In the genomic region with DNA sequence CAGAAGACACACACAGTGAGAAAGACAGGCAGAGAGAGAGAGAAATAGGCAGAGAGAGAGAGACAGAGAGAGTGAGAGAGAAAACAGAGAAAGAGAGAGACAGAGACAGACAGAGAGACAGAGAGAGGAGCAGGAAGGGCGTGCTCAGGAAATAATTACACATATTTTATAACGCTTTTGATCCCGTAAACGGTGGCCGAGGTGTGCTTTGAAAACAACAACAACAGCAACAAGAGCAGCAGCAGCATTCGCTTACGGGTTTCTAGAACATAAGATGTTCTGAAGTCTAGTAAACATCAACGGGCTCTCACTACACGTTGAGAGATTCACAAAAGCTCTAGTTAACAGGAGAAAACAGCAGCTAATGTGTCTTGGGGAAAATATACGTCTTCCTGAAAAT, we compare ENCODE assay signal across 11 cellular contexts.
DNase-seq lines count a peak whose midpoint lies in the region; ATAC-seq, FAIRE-seq and TF ChIP-seq lines count a peak whose summit lies in the region.
"Had no signal": no experiment of that assay in that cellular context is flagged by ENCODE, and none has a peak within 500 bp of the region (broad histone marks: within the 10 kb centered on the region; RNA-seq: fewer than 3 reads in every experiment).

No MANE protein-coding gene starts in this region.

- H3K79me2 ChIP-seq in HepG2 (ENCODE audit: insufficient read depth, low read length) = no peaks in the 10 kb centered on the region

- H3K27ac ChIP-seq in HUES6 (ENCODE audit: low read depth, low read length) (peak overlapping the region; percentile 82), iPS-20b (ENCODE audit: low read length) (peak overlapping the region; percentile 53), HepG2 (ENCODE audit: extremely low read length, insufficient read depth, low read length) (no peak overlapping the region)
- H3K27ac ChIP-seq: brain microvascular endothelial cell had no signal

- TF ChIP-seq RAD21 in HepG2 (CRISPR knock-in tag; IDR thresholded peaks at IDR 0.05) = no peak

- H3K9me3 ChIP-seq in HUES6 (ENCODE audit: control insufficient read depth, insufficient read depth, low read depth, low read length) (no peaks in the 10 kb centered on the region), iPS-20b (ENCODE audit: insufficient read depth, low read depth, low read length) (no peaks in the 10 kb centered on the region), HepG2 (ENCODE audit: low read length) (no peaks in the 10 kb centered on the region)

- H3K36me3 ChIP-seq in HUES6 (ENCODE audit: control insufficient read depth, insufficient read depth, low read length) = no peaks in the 10 kb centered on the region
- no peaks in the 10 kb centered on the region for H3K36me3 ChIP-seq in iPS-20b (ENCODE audit: insufficient read depth, low read depth, low read length)
- H3K36me3 ChIP-seq in HepG2 (replicated peaks in 1 of 2; ENCODE audit: control insufficient read depth in 1 of 2, insufficient read depth in 2 of 2, low read length in 2 of 2) = no peaks in the 10 kb centered on the region
- H3K36me3 ChIP-seq: brain microvascular endothelial cell had no signal

- FAIRE-seq in HepG2 (lab: Jason Lieb, UNC) = no peak

- H3K9me3 Mint-ChIP-seq in WTC11 = no peaks in the 10 kb centered on the region
- no peaks in the 10 kb centered on the region for H3K9me3 Mint-ChIP-seq in stimulated activated memory B cell treated with anti-CD40 and anti-IgM and Interleukin-4, amounts not matched to agents 10 μg/mL and 1 μg/mL and 100 μg/mL, for 72 hours

- H3K36me3 Mint-ChIP-seq in WTC11 = no peaks in the 10 kb centered on the region
- H3K36me3 Mint-ChIP-seq in stimulated activated memory B cell treated with anti-CD40 and anti-IgM and Interleukin-4, amounts not matched to agents 10 μg/mL and 1 μg/mL and 100 μg/mL, for 72 hours = no peaks in the 10 kb centered on the region

- no peak overlapping the region for H3K27ac Mint-ChIP-seq in WTC11
- H3K27ac Mint-ChIP-seq in stimulated activated memory B cell treated with anti-CD40 and anti-IgM and Interleukin-4, amounts not matched to agents 10 μg/mL and 1 μg/mL and 100 μg/mL, for 72 hours = no peak overlapping the region
- H3K27ac Mint-ChIP-seq: progenitor cell of endocrine pancreas had no signal

- no peak overlapping the region for H3K4me3 Mint-ChIP-seq in WTC11
- H3K4me3 Mint-ChIP-seq in stimulated activated memory B cell treated with anti-CD40 and anti-IgM and Interleukin-4, amounts not matched to agents 10 μg/mL and 1 μg/mL and 100 μg/mL, for 72 hours = no peak overlapping the region

- H2AFZ ChIP-seq in HepG2 (ENCODE audit: low read length) = no peak overlapping the region

- H3K27me3 ChIP-seq in HUES6 (ENCODE audit: control insufficient read depth, insufficient read depth, low read length) (peaks cover 6% of the 10 kb centered on the region; the same call in 1 of the 2 replicates), iPS-20b (ENCODE audit: insufficient read depth, low read length) (0 out of 2 replicates have a peak, but pooled peaks cover 3% of the 10 kb centered on the region), HepG2 (ENCODE audit: control insufficient read depth in 1 of 2, insufficient read depth in 2 of 2, low read length in 2 of 2) (0 out of 5 replicates have a peak, but pooled peaks cover 0 to 7% of the 10 kb centered on the region in 2 experiments)
- H3K27me3 ChIP-seq: brain microvascular endothelial cell had no signal

- TF ChIP-seq CTCF in WTC11 (IDR thresholded peaks at IDR 0.05) (no peak), HepG2 (CRISPR knock-in tag; IDR thresholded peaks at IDR 0.05) (no peak)

- TF ChIP-seq POLR2A in HepG2 (IDR thresholded peaks at IDR 0.05; ENCODE audit: insufficient read depth in 1 of 2, low read depth in 2 of 2, low read length in 2 of 2) = no peak

- no peaks in the 10 kb centered on the region for H4K20me1 ChIP-seq in HepG2 (ENCODE audit: insufficient read depth, low read length)

- intact Hi-C loops in HepG2 (cut with micrococcal nuclease; ENCODE audit: unreplicated experiment) = loop anchor here (10.0 kb wide), 2 partner anchors 387 to 1577 kb away; no protein-coding TSS in a partner anchor

- H3K9ac ChIP-seq in HUES6 (ENCODE audit: low read length) = peak overlapping the region; percentile 79
- peak overlapping the region; percentile 68; the same call in 1 of the 2 replicates for H3K9ac ChIP-seq in iPS-20b (ENCODE audit: low read depth, low read length)
- no peak overlapping the region for H3K9ac ChIP-seq in HepG2 (ENCODE audit: insufficient read depth, low read depth, low read length)

- TF ChIP-seq EP300 in HepG2 (IDR thresholded peaks at IDR 0.05; ENCODE audit: low read depth in 2 of 2, low read length in 2 of 2) (no peak), HepG2 (CRISPR knock-in tag; IDR thresholded peaks at IDR 0.05; ENCODE audit: borderline replicate concordance) (no peak)

- CTCF ChIA-PET in WTC11 (lab: Charles Lee) = interaction anchor here (1.8 to 1.9 kb wide), 2 partner anchors 9 to 181 kb away, joined by 4 to 12 read pairs; no protein-coding TSS in a partner anchor
- CTCF ChIA-PET in HepG2 (lab: Yijun Ruan, JAX; ENCODE audit: low intra/inter-chr PET ratio, low total read pairs) = interaction anchor here (1.8 kb wide), 1 partner anchor 182 kb away, joined by 7 read pairs; no protein-coding TSS in a partner anchor

- H3K27me3 Mint-ChIP-seq in WTC11 (ENCODE audit: low read depth) = no peaks in the 10 kb centered on the region
- H3K27me3 Mint-ChIP-seq in stimulated activated memory B cell treated with anti-CD40 and anti-IgM and Interleukin-4, amounts not matched to agents 10 μg/mL and 1 μg/mL and 100 μg/mL, for 72 hours = no peaks in the 10 kb centered on the region
- H3K27me3 Mint-ChIP-seq: progenitor cell of endocrine pancreas had no signal

- H3K4me2 ChIP-seq in HepG2 (ENCODE audit: low read depth, low read length) = no peak overlapping the region

- no peak for DNase-seq in WTC11 (ENCODE audit: low spot score)
- no peak for DNase-seq in HK-2 (ENCODE audit: unreplicated experiment)
- no peak for DNase-seq in HepG2 (ENCODE audit: low spot score)
- no peak for DNase-seq in middle frontal gyrus (ENCODE audit: extremely low spot score, low spot score)
- DNase-seq: activated T-cell treated with anti-CD3 and anti-CD28 coated beads, Interleukin-2, amount 50 U/mL, for 1 hour; NCI-H226 had no signal

- ATAC-seq in WTC11 (peak; percentile 41; the same call in 1 of the 2 replicates), HepG2 (no peak)
- ATAC-seq in stimulated activated memory B cell treated with anti-CD40 and anti-IgM and Interleukin-4, amounts not matched to agents 10 μg/mL and 1 μg/mL and 100 μg/mL, for 72 hours = peak; percentile 31

- peaks cover 14% of the 10 kb centered on the region for H3K4me1 ChIP-seq in HUES6 (ENCODE audit: control insufficient read depth, insufficient read depth, low read length)
- peaks cover 16% of the 10 kb centered on the region; the same call in 1 of the 2 replicates for H3K4me1 ChIP-seq in iPS-20b (ENCODE audit: insufficient read depth, low read length)
- H3K4me1 ChIP-seq in HepG2 (ENCODE audit: insufficient read depth, low read length) = no peaks in the 10 kb centered on the region

- in situ Hi-C loops in HepG2 (cut with HindIII; ENCODE audit: extremely low pct_ligation_motif_present, low pct_unique_long_range_greater_than_20kb) = no loop called here

- 42% methylated on average over 10 of the region's 10 CpGs for WGBS in HepG2 (ENCODE audit: low lambda C conversion rate)

- no TSS peak for BruUV-seq in HepG2 (replicated peaks; lab: Mats Ljungman, UMichigan)

- POLR2A ChIA-PET in WTC11 (lab: Charles Lee) (interaction anchor here (1.0 kb wide), 1 partner anchor 873 kb away, joined by 3 read pairs; no protein-coding TSS in a partner anchor), HepG2 (lab: Yijun Ruan, JAX) (no interaction called here)

- peak overlapping the region; percentile 52 for H3K4me3 ChIP-seq in HUES6 (ENCODE audit: low read depth, low read length)
- H3K4me3 ChIP-seq in iPS-20b (ENCODE audit: low read length) = peak overlapping the region; percentile 37
- H3K4me3 ChIP-seq in HepG2 (replicated peaks in 1 of 3; ENCODE audit: insufficient read depth in 1 of 3, low read depth in 2 of 3, low read length in 3 of 3) = no peak overlapping the region

- no peaks in the 10 kb centered on the region for H3K4me1 Mint-ChIP-seq in WTC11
- no peaks in the 10 kb centered on the region for H3K4me1 Mint-ChIP-seq in stimulated activated memory B cell treated with anti-CD40 and anti-IgM and Interleukin-4, amounts not matched to agents 10 μg/mL and 1 μg/mL and 100 μg/mL, for 72 hours

TF ChIP-seq in WTC11, 78 proteins besides CTCF, POLR2A, EP300 and RAD21 (continues in another document):
- TF ChIP-seq GRHL2 (CRISPR knock-in tag; IDR thresholded peaks at IDR 0.05; ENCODE audit: insufficient replicate concordance, severe bottlenecking) = no peak
- no peak for TF ChIP-seq TEAD1 (CRISPR knock-in tag; IDR thresholded peaks at IDR 0.05)
- TF ChIP-seq TCF7 (CRISPR knock-in tag; IDR thresholded peaks at IDR 0.05; ENCODE audit: low read depth) = no peak
- TF ChIP-seq USF1 (CRISPR knock-in tag; IDR thresholded peaks at IDR 0.05) = no peak
- TF ChIP-seq MYBL2 (CRISPR knock-in tag; IDR thresholded peaks at IDR 0.05) = no peak
- no peak for TF ChIP-seq SMAD3 (CRISPR knock-in tag; IDR thresholded peaks at IDR 0.05; ENCODE audit: borderline replicate concordance)
- no peak for TF ChIP-seq ESRRA (CRISPR knock-in tag; IDR thresholded peaks at IDR 0.05; ENCODE audit: borderline replicate concordance)

TF ChIP-seq in HepG2, 621 proteins besides CTCF, POLR2A, EP300 and RAD21:
- no peak for TF ChIP-seq TIGD3 (CRISPR knock-in tag; IDR thresholded peaks at IDR 0.05; ENCODE audit: borderline replicate concordance)
- TF ChIP-seq BATF2 (CRISPR knock-in tag; IDR thresholded peaks at IDR 0.05) = no peak
- no peak for TF ChIP-seq ZNF776 (CRISPR knock-in tag; IDR thresholded peaks at IDR 0.05)
- TF ChIP-seq TCF7 (IDR thresholded peaks at IDR 0.05; ENCODE audit: low read depth) = no peak
- TF ChIP-seq SPEN (CRISPR knock-in tag; IDR thresholded peaks at IDR 0.05; ENCODE audit: low read depth) = no peak
- no peak for TF ChIP-seq MTF1 (CRISPR knock-in tag; IDR thresholded peaks at IDR 0.05)

Comparison
In these comparisons a context has a peak if more than half of its experiments do, and no peak if none do; other contexts are left out.
1. H3K4me3 ChIP-seq: peak in HUES6 (single experiment) and iPS-20b (single experiment); none in HepG2 (0 of 3).